2 cellular contexts compared by ENCODE assay signal in genomic region chr20:50472693-50473610, GRCh38.
TF ChIP-seq lines count a peak whose summit lies in the region.

No MANE protein-coding gene starts in this region.

TF ChIP-seq in HEK293, 187 proteins besides CTCF, POLR2A, EP300 and RAD21:
- TF ChIP-seq, protein P1, sequence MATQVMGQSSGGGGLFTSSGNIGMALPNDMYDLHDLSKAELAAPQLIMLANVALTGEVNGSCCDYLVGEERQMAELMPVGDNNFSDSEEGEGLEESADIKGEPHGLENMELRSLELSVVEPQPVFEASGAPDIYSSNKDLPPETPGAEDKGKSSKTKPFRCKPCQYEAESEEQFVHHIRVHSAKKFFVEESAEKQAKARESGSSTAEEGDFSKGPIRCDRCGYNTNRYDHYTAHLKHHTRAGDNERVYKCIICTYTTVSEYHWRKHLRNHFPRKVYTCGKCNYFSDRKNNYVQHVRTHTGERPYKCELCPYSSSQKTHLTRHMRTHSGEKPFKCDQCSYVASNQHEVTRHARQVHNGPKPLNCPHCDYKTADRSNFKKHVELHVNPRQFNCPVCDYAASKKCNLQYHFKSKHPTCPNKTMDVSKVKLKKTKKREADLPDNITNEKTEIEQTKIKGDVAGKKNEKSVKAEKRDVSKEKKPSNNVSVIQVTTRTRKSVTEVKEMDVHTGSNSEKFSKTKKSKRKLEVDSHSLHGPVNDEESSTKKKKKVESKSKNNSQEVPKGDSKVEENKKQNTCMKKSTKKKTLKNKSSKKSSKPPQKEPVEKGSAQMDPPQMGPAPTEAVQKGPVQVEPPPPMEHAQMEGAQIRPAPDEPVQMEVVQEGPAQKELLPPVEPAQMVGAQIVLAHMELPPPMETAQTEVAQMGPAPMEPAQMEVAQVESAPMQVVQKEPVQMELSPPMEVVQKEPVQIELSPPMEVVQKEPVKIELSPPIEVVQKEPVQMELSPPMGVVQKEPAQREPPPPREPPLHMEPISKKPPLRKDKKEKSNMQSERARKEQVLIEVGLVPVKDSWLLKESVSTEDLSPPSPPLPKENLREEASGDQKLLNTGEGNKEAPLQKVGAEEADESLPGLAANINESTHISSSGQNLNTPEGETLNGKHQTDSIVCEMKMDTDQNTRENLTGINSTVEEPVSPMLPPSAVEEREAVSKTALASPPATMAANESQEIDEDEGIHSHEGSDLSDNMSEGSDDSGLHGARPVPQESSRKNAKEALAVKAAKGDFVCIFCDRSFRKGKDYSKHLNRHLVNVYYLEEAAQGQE (tag by site-specific recombination; IDR thresholded peaks at IDR 0.05), result peak; percentile 88
- TF ChIP-seq ZNF777 (tag by site-specific recombination; IDR thresholded peaks at IDR 0.05; ENCODE audit: borderline replicate concordance), result no peak
- no peak for TF ChIP-seq ZBTB17 (tag by site-specific recombination; IDR thresholded peaks at IDR 0.05)
- TF ChIP-seq ZNF629 (tag by site-specific recombination; IDR thresholded peaks at IDR 0.05), result no peak
- TF ChIP-seq, protein P2, sequence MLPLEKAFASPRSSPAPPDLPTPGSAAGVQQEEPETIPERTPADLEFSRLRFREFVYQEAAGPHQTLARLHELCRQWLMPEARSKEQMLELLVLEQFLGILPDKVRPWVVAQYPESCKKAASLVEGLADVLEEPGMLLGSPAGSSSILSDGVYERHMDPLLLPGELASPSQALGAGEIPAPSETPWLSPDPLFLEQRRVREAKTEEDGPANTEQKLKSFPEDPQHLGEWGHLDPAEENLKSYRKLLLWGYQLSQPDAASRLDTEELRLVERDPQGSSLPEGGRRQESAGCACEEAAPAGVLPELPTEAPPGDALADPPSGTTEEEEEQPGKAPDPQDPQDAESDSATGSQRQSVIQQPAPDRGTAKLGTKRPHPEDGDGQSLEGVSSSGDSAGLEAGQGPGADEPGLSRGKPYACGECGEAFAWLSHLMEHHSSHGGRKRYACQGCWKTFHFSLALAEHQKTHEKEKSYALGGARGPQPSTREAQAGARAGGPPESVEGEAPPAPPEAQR (tag by site-specific recombination; IDR thresholded peaks at IDR 0.05), result no peak

TF ChIP-seq in GM12878, 131 proteins besides CTCF, POLR2A, EP300 and RAD21:
- TF ChIP-seq, protein P1 (IDR thresholded peaks at IDR 0.05; ENCODE audit: low read depth, low read length), result peak; percentile 32; the same call in 1 of the 2 replicates
- TF ChIP-seq JUNB (IDR thresholded peaks at IDR 0.05) (no peak), ZBTB40 (IDR thresholded peaks at IDR 0.05; ENCODE audit: borderline replicate concordance) (no peak)
